In the genomic region with DNA sequence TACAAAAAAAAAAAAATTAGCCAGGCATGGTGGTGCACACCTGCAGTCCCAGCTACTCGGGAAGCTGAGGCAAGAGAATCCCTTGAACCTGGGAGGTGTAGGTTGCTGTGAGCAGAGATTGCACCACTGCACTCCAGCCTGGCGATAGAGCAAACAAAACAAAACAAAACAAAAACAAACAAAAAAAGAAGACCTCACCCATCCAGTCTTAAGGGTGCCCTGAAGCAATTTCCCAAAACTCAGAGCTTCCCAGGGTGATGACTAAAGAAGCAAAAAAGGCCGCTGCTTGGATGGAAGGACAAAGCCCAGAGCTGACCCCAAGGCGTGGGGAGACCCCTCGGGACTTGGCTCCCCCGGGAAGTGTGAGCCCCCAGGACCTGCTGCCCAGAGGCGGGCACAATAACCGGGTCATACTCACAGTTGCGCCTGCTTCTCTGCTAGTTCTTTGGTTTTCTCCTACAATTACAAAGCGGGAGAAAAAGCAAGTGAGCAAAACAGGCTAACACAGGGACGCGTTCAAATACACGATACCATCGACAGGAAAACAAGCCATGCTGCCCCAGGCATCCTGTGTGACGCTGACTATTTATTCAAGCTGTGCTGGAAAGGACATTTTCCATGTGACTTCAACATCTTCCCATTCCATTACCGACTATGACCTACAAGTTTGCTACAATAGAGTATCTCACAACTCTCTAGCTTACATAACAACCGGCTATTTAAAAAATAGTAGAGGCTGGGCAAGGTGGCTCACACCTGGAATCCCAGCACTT, we compare ENCODE assay signal across 22 cellular contexts. TPM values are rescaled to one million over a fixed set of nuclear protein-coding genes. Genes with fewer than 3 reads are reported as not detected.
"Had no signal": no experiment of that assay in that cellular context is flagged by ENCODE, and none has a peak within 500 bp of the region (broad histone marks: within the 10 kb centered on the region; RNA-seq: fewer than 3 reads in every experiment).

No MANE protein-coding gene starts in this region.

- DNase-seq: activated CD4-positive, alpha-beta T cell treated with anti-CD3 and anti-CD28 coated beads for 48 hours; activated CD4-positive, alpha-beta T cell treated with anti-CD3 and anti-CD28 coated beads, Interleukin-2, amount 50 U/mL, for 48 hours; activated CD8-positive, alpha-beta memory T cell treated with anti-CD3 and anti-CD28 coated beads for 24 hours; activated effector memory CD4-positive, alpha-beta T cell treated with Interleukin-2 at 50 U/mL for 16 hours; activated naive CD4-positive, alpha-beta T cell treated with Interleukin-2 at 50 U/mL for 16 hours; anterior cingulate cortex; body of pancreas; esophagus squamous epithelium; left ventricle myocardium superior; right lobe of liver; stimulated activated CD4-positive, alpha-beta T cell treated with anti-CD3 and anti-CD28 coated beads, Interleukin-4, amount 100 ng/mL, for 1 hour; stimulated activated naive CD8-positive, alpha-beta T cell treated with anti-CD3 and anti-CD28 coated beads, Interleukin-15, Interleukin-2, amounts not matched to agents 100 U/mL and 50 U/mL, for 24 hours; WERI-Rb-1 had no signal

- H3K36me3 ChIP-seq: right lobe of liver, thoracic aorta, vagina had no signal

- H3K27me3 ChIP-seq: body of pancreas, esophagus squamous epithelium, right lobe of liver, vagina had no signal

- H3K4me1 ChIP-seq: body of pancreas, esophagus squamous epithelium, right lobe of liver, vagina had no signal

- FAIRE-seq: frontal cortex, TTC549 had no signal

- ATAC-seq: activated CD4-positive, CD25-positive, alpha-beta regulatory T cell treated with anti-CD3 and anti-CD28 coated beads, Interleukin-2, amount 50 U/mL, for 24 hours; body of pancreas; left ventricle myocardium superior; right lobe of liver; stimulated activated naive CD8-positive, alpha-beta T cell treated with anti-CD3 and anti-CD28 coated beads, Interleukin-15, Interleukin-2, amounts not matched to agents 100 U/mL and 50 U/mL, for 24 hours had no signal

- H3K9me3 ChIP-seq: body of pancreas, esophagus squamous epithelium, right lobe of liver, thoracic aorta, vagina had no signal

- H3K27ac ChIP-seq: body of pancreas, coronary artery, epithelial cell of prostate, esophagus squamous epithelium, right lobe of liver, thoracic aorta, vagina, WERI-Rb-1 had no signal

- H3K4me3 ChIP-seq: body of pancreas, coronary artery, esophagus squamous epithelium, right lobe of liver, thoracic aorta, vagina had no signal

RNA-seq across cellular contexts. Expression of a gene that starts 29.9 kb away (rescaled TPM):
- total RNA-seq: right lobe of liver; T-helper 1 cell treated with Interleukin-12 subunit alpha and Interleukin-12 subunit beta and Interleukin-4 antibody, amounts not matched to agents 30 ng/mL and 1 ng/mL, for 36 hours; vagina had no signal
- polyA plus RNA-seq: adipose tissue had no signal
